13 cellular contexts compared by ENCODE assay signal in genomic region chr4:148203056-148203898, GRCh38.
DNase-seq lines count a peak whose midpoint lies in the region; ATAC-seq and FAIRE-seq lines count a peak whose summit lies in the region.
"Had no signal": no experiment of that assay in that cellular context is flagged by ENCODE, and none has a peak within 500 bp of the region (broad histone marks: within the 10 kb centered on the region; RNA-seq: fewer than 3 reads in every experiment).

No MANE protein-coding gene starts in this region.

- H3K4me1 ChIP-seq in mesodermal cell (ENCODE audit: control insufficient read depth, insufficient read depth, low read length, poor library complexity, severe bottlenecking) (peaks cover 4% of the 10 kb centered on the region), aorta (ENCODE audit: control insufficient read depth in 1 of 2, insufficient read depth in 2 of 2, low read length in 2 of 2) (no peaks in the 10 kb centered on the region)
- H3K4me1 ChIP-seq: A549 had no signal

- H3K4me3 ChIP-seq in mesodermal cell (ENCODE audit: extremely low read depth, insufficient read depth, low read length, poor library complexity, severe bottlenecking), result no peak overlapping the region
- H3K4me3 ChIP-seq in aorta (ENCODE audit: low read length in 2 of 2), result peak overlapping the region in 1 of 2 donors; percentile 72
- H3K4me3 ChIP-seq: A549, thyroid gland had no signal

- no peaks in the 10 kb centered on the region for H3K27me3 ChIP-seq in aorta (ENCODE audit: control insufficient read depth in 1 of 2, insufficient read depth in 2 of 2, low read length in 1 of 2)
- H3K27me3 ChIP-seq: thyroid gland had no signal

- no peak for FAIRE-seq in frontal cortex (lab: Jason Lieb, UNC)
- FAIRE-seq: A549 had no signal

- peak; percentile 40 for DNase-seq in NCI-H510A treated with DMSO at 0.1 percent for 48 hours (lab: John Stamatoyannopoulos, UW)
- no peak for DNase-seq in NCI-H510A (lab: John Stamatoyannopoulos, UW)
- peak; percentile 2 to 17 for DNase-seq in frontal cortex (ENCODE audit: low spot score in 2 of 2)
- no peak for DNase-seq in aorta
- DNase-seq in central memory CD4-positive, alpha-beta T cell, result no peak
- DNase-seq in SIG-M5 (lab: John Stamatoyannopoulos, UW), result no peak
- DNase-seq: activated CD8-positive, alpha-beta T cell treated with anti-CD3 and anti-CD28 coated beads, Interleukin-2, amount 10 ng/mL, durations not matched to agents 7 days and 5 days; DND-41; NCI-H526 treated with DMSO at 0.1 percent for 48 hours; thyroid gland had no signal

- H3K27ac ChIP-seq in mesodermal cell (ENCODE audit: low read depth, low read length, severe bottlenecking), result peak overlapping the region; percentile 5
- H3K27ac ChIP-seq in aorta (ENCODE audit: low read depth in 1 of 2, low read length in 2 of 2), result no peak overlapping the region
- H3K27ac ChIP-seq: A549 had no signal

- intact Hi-C loops in aorta (cut with DNase I), result no loop called here

- 33 to 40% methylated on average over 1 to 3 of the region's 14 CpGs for WGBS in mesodermal cell (ENCODE audit: insufficient coverage in 2 of 2), 2 experiments
- 20 to 26% methylated on average over 14 of the region's 14 CpGs for WGBS in aorta, 2 donors

- peak; percentile 58 for ATAC-seq in aorta (ENCODE audit: low FRiP score)
- ATAC-seq in HG03432 (IDR thresholded peaks at IDR 0.05; ENCODE audit: unreplicated experiment), result no peak
- ATAC-seq: A549; activated CD8-positive, alpha-beta T cell treated with anti-CD3 and anti-CD28 coated beads, Interleukin-2, amount 10 ng/mL, durations not matched to agents 7 days and 5 days had no signal

- H3K36me3 ChIP-seq in mesodermal cell (ENCODE audit: control insufficient read depth, insufficient read depth, low read length), result no peaks in the 10 kb centered on the region
- no peaks in the 10 kb centered on the region for H3K36me3 ChIP-seq in aorta (ENCODE audit: control insufficient read depth in 1 of 2, insufficient read depth in 2 of 2, low read length in 1 of 2)
- H3K36me3 ChIP-seq: thyroid gland had no signal

- H3K9me3 ChIP-seq in mesodermal cell (ENCODE audit: control insufficient read depth, low read length) (no peaks in the 10 kb centered on the region), aorta (ENCODE audit: control insufficient read depth, low read length) (no peaks in the 10 kb centered on the region)
- H3K9me3 ChIP-seq: A549, thyroid gland had no signal

Comparison
In these comparisons a context has a peak if more than half of its experiments do, and no peak if none do; other contexts are left out.
1. DNase-seq: peak in NCI-H510A treated with DMSO at 0.1 percent for 48 hours (single experiment) and frontal cortex (2 of 2); none in NCI-H510A (single experiment), aorta (0 of 2), central memory CD4-positive, alpha-beta T cell (single experiment) and SIG-M5 (single experiment).